19 cellular contexts compared by ENCODE assay signal in the genomic region with DNA sequence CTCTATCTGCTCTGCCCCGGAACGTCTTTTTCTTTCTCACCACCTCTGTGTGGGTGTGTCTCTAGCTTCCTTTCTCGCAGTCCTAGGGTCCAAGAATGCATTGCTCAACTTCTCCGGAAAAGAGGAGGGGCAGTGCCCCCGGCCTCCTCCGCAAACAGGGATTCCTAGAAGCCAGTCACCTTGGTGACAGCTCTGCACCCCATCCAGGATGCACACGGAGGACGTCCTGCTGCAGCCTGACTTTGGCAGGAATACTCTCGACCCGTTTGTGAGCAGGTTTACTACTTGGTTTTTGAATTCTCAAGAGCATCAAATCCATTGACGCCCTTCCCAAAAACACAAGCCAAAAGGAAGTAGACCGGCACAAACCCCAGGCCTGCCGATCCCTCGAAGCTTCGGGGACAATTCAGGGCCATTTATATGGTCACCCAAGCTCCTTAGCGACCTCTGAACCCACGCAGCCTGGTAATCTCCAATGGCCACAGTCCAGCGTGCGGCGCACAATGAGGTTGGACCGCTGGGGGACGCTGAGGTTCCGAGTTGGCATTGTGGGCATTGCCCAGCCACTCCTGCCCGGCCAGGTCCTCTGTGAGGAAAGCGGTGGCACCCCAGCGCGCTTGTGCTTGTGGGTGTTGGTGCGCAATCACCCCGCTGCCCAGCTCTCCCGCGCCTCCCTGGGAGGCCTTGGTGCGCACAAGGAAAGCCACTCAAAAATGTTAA. TPM values are rescaled to one million over a fixed set of nuclear protein-coding genes. Genes with fewer than 3 reads are reported as not detected.
A peak's percentile ranks its signal among the peaks of the same experiment; 100 is the strongest.
DNase-seq lines count a peak whose midpoint lies in the region; ATAC-seq and TF ChIP-seq lines count a peak whose summit lies in the region.
"Had no signal": no experiment of that assay in that cellular context is flagged by ENCODE, and none has a peak within 500 bp of the region (broad histone marks: within the 10 kb centered on the region; RNA-seq: fewer than 3 reads in every experiment).

No MANE protein-coding gene starts in this region.

- no peak overlapping the region for H2AK5ac ChIP-seq in H9 (ENCODE audit: insufficient read length, low read length)

- 7% methylated on average over 21 of the region's 32 CpGs for WGBS in SK-N-SH (ENCODE audit: low lambda C conversion rate)
- no CpG with 5 or more reads among the region's 32 CpGs for WGBS in H9 (ENCODE audit: extremely low coverage, insufficient read length, low lambda C conversion rate)
- WGBS in esophagus muscularis mucosa, result 8% methylated on average over 23 of the region's 32 CpGs
- 5% methylated on average over 15 of the region's 32 CpGs for WGBS in mammary epithelial cell (ENCODE audit: low coverage, missing lambda C conversion rate)

- in situ Hi-C loops in mammary epithelial cell (cut with MboI; ENCODE audit: low sequenced_read_pairs in 2 of 2), result no loop called here

- H2BK5ac ChIP-seq in H9 (ENCODE audit: insufficient read length, low read length), result no peak overlapping the region

- H3K4ac ChIP-seq in H9 (ENCODE audit: low read depth, low read length), result no peak overlapping the region

- H3K14ac ChIP-seq in H9 (ENCODE audit: insufficient read depth, low read length), result no peak overlapping the region

- H4K20me1 ChIP-seq in SK-N-SH (ENCODE audit: insufficient read depth), result no peaks in the 10 kb centered on the region
- no peaks in the 10 kb centered on the region for H4K20me1 ChIP-seq in H9 (ENCODE audit: control insufficient read depth, insufficient read depth, insufficient read length)
- H4K20me1 ChIP-seq in mammary epithelial cell (ENCODE audit: insufficient read depth, low read length), result no peaks in the 10 kb centered on the region

- H3K4me2 ChIP-seq in SK-N-SH (no peak overlapping the region), H9 (ENCODE audit: insufficient read depth, insufficient read length, low read length) (peak overlapping the region; percentile 40), mammary epithelial cell (ENCODE audit: insufficient read depth, low read depth, low read length) (no peak overlapping the region)

- H3K27me3 ChIP-seq in SK-N-SH (ENCODE audit: insufficient read depth) (peaks cover 92% of the 10 kb centered on the region), H9 (ENCODE audit: insufficient read depth, low read length) (peaks cover 90% of the 10 kb centered on the region), esophagus muscularis mucosa (peaks cover 0 to 100% (median 80%) of the 10 kb centered on the region in 4 donors), mammary epithelial cell (ENCODE audit: insufficient read depth, low read length) (peaks cover 69% of the 10 kb centered on the region)

- H3K9me3 ChIP-seq in SK-N-SH (no peaks in the 10 kb centered on the region), H9 (ENCODE audit: control insufficient read depth, low read depth, low read length) (no peaks in the 10 kb centered on the region), esophagus muscularis mucosa (no peaks in the 10 kb centered on the region), mammary epithelial cell (replicated peaks; ENCODE audit: insufficient read depth, low read length) (peaks cover 3% of the 10 kb centered on the region)
- H3K9me3 ChIP-seq: HAP-1, left lung, transverse colon had no signal

- H3K56ac ChIP-seq in H9 (ENCODE audit: insufficient read length, low read depth, low read length), result no peak overlapping the region

- H3K27ac ChIP-seq in SK-N-SH (ENCODE audit: low read depth in 2 of 2, low read length in 1 of 2), result no peak overlapping the region
- H3K27ac ChIP-seq in H9 (ENCODE audit: insufficient read length, low read depth, low read length), result no peak overlapping the region
- no peak overlapping the region for H3K27ac ChIP-seq in esophagus muscularis mucosa (replicated peaks in 1 of 4)
- no peak overlapping the region for H3K27ac ChIP-seq in mammary epithelial cell (ENCODE audit: insufficient read depth, low read depth, low read length)
- H3K27ac ChIP-seq: 22Rv1, left lung, SK-N-MC had no signal

- CTCF ChIA-PET in SK-N-SH (lab: Yijun Ruan, JAX), result interaction anchor here (1.3 to 2.1 kb wide), 2 partner anchors 19 to 682 kb away, joined by 3 to 9 read pairs; no protein-coding TSS in a partner anchor
- CTCF ChIA-PET in HEK293T (lab: Yijun Ruan, JAX), result no interaction called here
- CTCF ChIA-PET in mammary epithelial cell (lab: Charles Lee; ENCODE audit: low non-redundant PET), result no interaction called here

- POLR2A ChIA-PET in SK-N-SH (lab: Yijun Ruan, JAX) (no interaction called here), HEK293T (lab: Yijun Ruan, JAX) (interaction anchor here (1.2 kb wide), 1 partner anchor 10 kb away, joined by 3 read pairs; the partner anchor contains the start of gene NKX3-2)

- no peak for TF ChIP-seq RAD21 in SK-N-SH (IDR thresholded peaks at IDR 0.05; ENCODE audit: low read length)

- no peak overlapping the region for H2BK120ac ChIP-seq in H9 (ENCODE audit: low read depth, low read length, poor library complexity, severe bottlenecking)

- dilution Hi-C loops in mammary epithelial cell (cut with HindIII; ENCODE audit: low sequenced_read_pairs), result loop anchor here (25.0 kb wide), 1 partner anchor 672 kb away; no protein-coding TSS in a partner anchor

- no peak overlapping the region for H3K27ac Mint-ChIP-seq in H9
- H3K27ac Mint-ChIP-seq: stimulated activated effector memory CD8-positive, alpha-beta T cell treated with anti-CD3 and anti-CD28 coated beads, Interleukin-12 subunit alpha, Interleukin-12 subunit beta, amount 100 ng/mL, for 72 hours had no signal

- no peak overlapping the region for H3T11ph ChIP-seq in H9 (ENCODE audit: low read length)

- H3K23ac ChIP-seq in H9 (ENCODE audit: insufficient read length, low read depth, low read length), result no peak overlapping the region

- H3K4me3 ChIP-seq in SK-N-SH (ENCODE audit: low read depth in 2 of 2, low read length in 1 of 2) (no peak overlapping the region), esophagus muscularis mucosa (no peak overlapping the region), mammary epithelial cell (replicated peaks in 1 of 3; ENCODE audit: insufficient read depth in 1 of 3, low read depth in 2 of 3, low read length in 3 of 3) (no peak overlapping the region)
- H3K4me3 ChIP-seq: HAP-1, left lung, SK-N-MC, transverse colon had no signal

- no peak for TF ChIP-seq POLR2A in esophagus muscularis mucosa (IDR thresholded peaks at IDR 0.05; ENCODE audit: low read depth)

- H3K4me1 Mint-ChIP-seq in H9, result peaks cover 43 to 59% of the 10 kb centered on the region in 2 experiments

- TF ChIP-seq CTCF in SK-N-SH (IDR thresholded peaks at IDR 0.05) (no peak), H9 (conservative IDR thresholded peaks at IDR 0.05) (no peak), esophagus muscularis mucosa (IDR thresholded peaks at IDR 0.05) (no peak), mammary epithelial cell (conservative IDR thresholded peaks at IDR 0.05 in 1 of 2, IDR thresholded peaks at IDR 0.05 in 1 of 2; ENCODE audit: extremely low read depth in 1 of 2, insufficient read depth in 1 of 2, low read depth in 1 of 2, low read length in 2 of 2) (no peak)

- H4K91ac ChIP-seq in H9 (ENCODE audit: insufficient read length, low read depth, low read length), result no peak overlapping the region

- TF ChIP-seq EP300 in SK-N-SH (IDR thresholded peaks at IDR 0.05; ENCODE audit: borderline replicate concordance in 1 of 2, low read depth in 1 of 2, low read length in 1 of 2) (no peak), esophagus muscularis mucosa (IDR thresholded peaks at IDR 0.05) (no peak)

- no peak overlapping the region; a peak in 1 of 5 replicates for H3K4me3 Mint-ChIP-seq in H9
- H3K4me3 Mint-ChIP-seq: stimulated activated effector memory CD8-positive, alpha-beta T cell treated with anti-CD3 and anti-CD28 coated beads, Interleukin-12 subunit alpha, Interleukin-12 subunit beta, amount 100 ng/mL, for 72 hours had no signal

- no peaks in the 10 kb centered on the region; a peak in 1 of 7 replicates for H3K36me3 Mint-ChIP-seq in H9 (ENCODE audit: insufficient read depth in 1 of 3, low read depth in 3 of 3)

- no TSS peak for BruUV-seq in mammary epithelial cell (replicated peaks; lab: Mats Ljungman, UMichigan)

- ATAC-seq in SK-N-SH treated with all-trans-retinoic acid at 6 μM for 48 hours (no peak), GM21825 (IDR thresholded peaks at IDR 0.05; ENCODE audit: unreplicated experiment) (no peak)
- ATAC-seq: left lung; Panc1; stimulated activated effector memory CD8-positive, alpha-beta T cell treated with anti-CD3 and anti-CD28 coated beads, Interleukin-12 subunit alpha, Interleukin-12 subunit beta, amount 100 ng/mL, for 72 hours had no signal

- no peak overlapping the region for H2BK20ac ChIP-seq in H9 (ENCODE audit: low read depth, low read length, poor library complexity, severe bottlenecking)

- no peak overlapping the region for H2BK12ac ChIP-seq in H9 (ENCODE audit: insufficient read length, low read depth, low read length)

- H3K4me1 ChIP-seq in SK-N-SH (ENCODE audit: control insufficient read depth in 1 of 2, insufficient read depth in 2 of 2, low read depth in 1 of 2, low read length in 1 of 2) (no peaks in the 10 kb centered on the region), H9 (ENCODE audit: insufficient read depth, low read length) (peaks cover 4% of the 10 kb centered on the region), esophagus muscularis mucosa (peaks cover 12 to 37% (median 29%) of the 10 kb centered on the region in 4 donors), mammary epithelial cell (ENCODE audit: insufficient read depth, low read length) (peaks cover 5% of the 10 kb centered on the region)
- H3K4me1 ChIP-seq: HAP-1, transverse colon had no signal

- no peak overlapping the region for H2BK15ac ChIP-seq in H9 (ENCODE audit: low read depth, low read length)

- H3K18ac ChIP-seq in H9 (ENCODE audit: insufficient read length, low read depth, low read length), result no peak overlapping the region

- peaks cover 99% of the 10 kb centered on the region for H3K27me3 Mint-ChIP-seq in H9 (ENCODE audit: low read depth)

- peaks cover 13% of the 10 kb centered on the region for H3K23me2 ChIP-seq in H9 (ENCODE audit: insufficient read length, low read depth, low read length, poor library complexity, severe bottlenecking)

- no peak overlapping the region for H2AFZ ChIP-seq in SK-N-SH (ENCODE audit: low read depth)
- H2AFZ ChIP-seq in H9 (ENCODE audit: low read length), result no peak overlapping the region
- H2AFZ ChIP-seq in mammary epithelial cell (ENCODE audit: low read depth, low read length), result no peak overlapping the region

- H3K79me1 ChIP-seq in H9 (ENCODE audit: insufficient read depth, low read depth, low read length, poor library complexity, severe bottlenecking), result no peaks in the 10 kb centered on the region

- no peak overlapping the region for H3K9ac ChIP-seq in SK-N-SH
- H3K9ac ChIP-seq in H9 (ENCODE audit: extremely low read depth, insufficient read length, low read length), result no peak overlapping the region
- H3K9ac ChIP-seq in mammary epithelial cell (ENCODE audit: insufficient read depth, low read length), result no peak overlapping the region

- H3F3A ChIP-seq in SK-N-SH (replicated peaks; ENCODE audit: insufficient read depth), result peaks cover 3% of the 10 kb centered on the region

- intact Hi-C loops in esophagus muscularis mucosa (cut with DNase I) (no loop called here), posterior vena cava (cut with DNase I) (no loop called here), mammary epithelial cell (cut with micrococcal nuclease) (no loop called here)

- H3K9me2 ChIP-seq in SK-N-SH, result no peaks in the 10 kb centered on the region

- no peak overlapping the region for H4K5ac ChIP-seq in H9 (ENCODE audit: insufficient read length, low read depth, low read length)

- H4K8ac ChIP-seq in H9 (replicated peaks; ENCODE audit: insufficient read length, low read depth, low read length), result no peak overlapping the region

- DNase-seq in SK-N-SH, result peak; percentile 20
- no peak for DNase-seq in H9
- peak; percentile 31 for DNase-seq in esophagus muscularis mucosa (ENCODE audit: extremely low spot score)
- peak; percentile 64 for DNase-seq in posterior vena cava (ENCODE audit: low spot score)
- DNase-seq in HEK293T (ENCODE audit: extremely low spot score), result no peak
- no peak for DNase-seq in mammary epithelial cell
- DNase-seq: activated effector memory CD4-positive, alpha-beta T cell treated with anti-CD3 and anti-CD28 coated beads, Interleukin-2, amount 50 U/mL, for 16 hours; DMS53; NCI-H1417 treated with DMSO at 0.1 percent for 48 hours; transverse colon had no signal

- H3K79me2 ChIP-seq in SK-N-SH (ENCODE audit: insufficient read depth) (no peaks in the 10 kb centered on the region), H9 (ENCODE audit: insufficient read depth, low read length) (no peaks in the 10 kb centered on the region), mammary epithelial cell (ENCODE audit: insufficient read depth, low read length) (no peaks in the 10 kb centered on the region)

- H3K36me3 ChIP-seq in SK-N-SH (replicated peaks in 1 of 2; ENCODE audit: control insufficient read depth in 1 of 2, insufficient read depth in 2 of 2, low read length in 1 of 2) (no peaks in the 10 kb centered on the region), esophagus muscularis mucosa (no peaks in the 10 kb centered on the region), mammary epithelial cell (ENCODE audit: insufficient read depth, low read length) (no peaks in the 10 kb centered on the region)
- H3K36me3 ChIP-seq: HAP-1, left lung, transverse colon had no signal

- peaks cover 3% of the 10 kb centered on the region in 2 experiments for H3K9me3 Mint-ChIP-seq in H9

RNA-seq across cellular contexts. Expression of gene NKX3-2, which starts 9.8 kb away (rescaled TPM):
- 0.15 and 0.16 TPM in 2 replicates for polyA plus RNA-seq in SK-N-SH (2012; rRNA removed)
- 0.12 TPM in 2 replicates for polyA plus RNA-seq in SK-N-SH (2012; cell fraction: cytosol; rRNA removed)
- 0.36 and 0.38 TPM in 2 replicates for polyA plus RNA-seq in SK-N-SH (2012; cell fraction: nucleus; rRNA removed)
- total RNA-seq in H9 (2021), result 1.9 and 2.3 TPM in 2 replicates
- 1 to 10 TPM; 1.2 to 7.0 (median 4.7) TPM for total RNA-seq in esophagus muscularis mucosa
- total RNA-seq in posterior vena cava, result under 1 TPM in 1 of 2 donors, not detected in 1; 0.19 TPM
- under 1 TPM in 1 of 2 donors, not detected in 1; 0.17 TPM for total RNA-seq in mammary epithelial cell
- polyA plus RNA-seq in mammary epithelial cell, result 0.03 TPM
- polyA minus RNA-seq in mammary epithelial cell, result not detected
- total RNA-seq: left lung had no signal
- polyA plus RNA-seq: CD14-positive monocyte had no signal

RNA-seq across cellular contexts. Expression of gene RAB28, which starts 50.4 kb away (rescaled TPM):
- polyA plus RNA-seq in SK-N-SH (2012; rRNA removed), result 10.5 and 14.8 TPM in 2 replicates
- polyA plus RNA-seq in SK-N-SH (2012; cell fraction: cytosol; rRNA removed), result 15.3 and 18.5 TPM in 2 replicates
- polyA plus RNA-seq in SK-N-SH (2012; cell fraction: nucleus; rRNA removed), result 8.0 and 14.2 TPM in 2 replicates
- total RNA-seq in H9 (2021), result 17.7 and 19.8 TPM in 2 replicates
- total RNA-seq in esophagus muscularis mucosa, result 10 to 100 TPM; 15.9 to 22.8 (median 18.3) TPM
- 10 to 100 TPM; 13.9 TPM for total RNA-seq in posterior vena cava
- 10 to 100 TPM; 13.0 to 20.0 TPM for total RNA-seq in mammary epithelial cell
- polyA plus RNA-seq in mammary epithelial cell, result 9.6 TPM
- not detected for polyA minus RNA-seq in mammary epithelial cell

Comparison
In these comparisons a context has a peak if more than half of its experiments do, and no peak if none do; other contexts are left out.
1. DNase-seq: peak in SK-N-SH (single experiment), esophagus muscularis mucosa (single experiment) and posterior vena cava (single experiment); none in H9 (single experiment), HEK293T (single experiment) and mammary epithelial cell (single experiment).